ENCODE assay signal across 20 cellular contexts in genomic region chr6:100620085-100620484, GRCh38.
DNase-seq lines count a peak whose midpoint lies in the region; ATAC-seq, FAIRE-seq and TF ChIP-seq lines count a peak whose summit lies in the region.
"Had no signal": no experiment of that assay in that cellular context is flagged by ENCODE, and none has a peak within 500 bp of the region (broad histone marks: within the 10 kb centered on the region; RNA-seq: fewer than 3 reads in every experiment).

No MANE protein-coding gene starts in this region.

- no peaks in the 10 kb centered on the region for H3K27me3 Mint-ChIP-seq in astrocyte (ENCODE audit: low read depth, unreplicated experiment)
- H3K27me3 Mint-ChIP-seq in H9 (ENCODE audit: low read depth) = no peaks in the 10 kb centered on the region
- H3K27me3 Mint-ChIP-seq: activated naive CD4-positive, alpha-beta T cell treated with anti-CD3 and anti-CD28 coated beads, Interleukin-2, amount 10 ng/mL, durations not matched to agents 7 days and 5 days; B cell; dendritic cell treated with granulocyte-macrophage colony-stimulating factor and Interleukin-4, amounts not matched to agents 40 ng/mL and 50 ng/mL, for 4 days; progenitor cell of endocrine pancreas; type B pancreatic cell had no signal

- H4K20me1 ChIP-seq in astrocyte (ENCODE audit: insufficient read depth, low read length) = no peaks in the 10 kb centered on the region
- no peaks in the 10 kb centered on the region for H4K20me1 ChIP-seq in H9 (ENCODE audit: control insufficient read depth, insufficient read depth, insufficient read length)

- H3K9me3 ChIP-seq in astrocyte (ENCODE audit: insufficient read depth, low read depth, low read length) (no peaks in the 10 kb centered on the region), H9 (ENCODE audit: control insufficient read depth, low read depth, low read length) (no peaks in the 10 kb centered on the region)
- H3K9me3 ChIP-seq: gastrocnemius medialis had no signal

- H3K27ac Mint-ChIP-seq in astrocyte (ENCODE audit: unreplicated experiment) (peak overlapping the region; percentile 43), H9 (no peak overlapping the region)
- H3K27ac Mint-ChIP-seq: activated naive CD4-positive, alpha-beta T cell treated with anti-CD3 and anti-CD28 coated beads, Interleukin-2, amount 10 ng/mL, durations not matched to agents 7 days and 5 days; B cell; dendritic cell treated with granulocyte-macrophage colony-stimulating factor and Interleukin-4, amounts not matched to agents 40 ng/mL and 50 ng/mL, for 4 days; progenitor cell of endocrine pancreas; type B pancreatic cell had no signal

- peak overlapping the region; percentile 72 for H3K27ac ChIP-seq in astrocyte (ENCODE audit: low read depth, low read length)
- no peak overlapping the region for H3K27ac ChIP-seq in foreskin keratinocyte
- no peak overlapping the region for H3K27ac ChIP-seq in H9 (ENCODE audit: insufficient read length, low read depth, low read length)
- H3K27ac ChIP-seq: gastrocnemius medialis had no signal

- FAIRE-seq in astrocyte (lab: Jason Lieb, UNC) = peak; percentile 93
- FAIRE-seq: GM12878 had no signal

- no peak overlapping the region for H2BK12ac ChIP-seq in H9 (ENCODE audit: insufficient read length, low read depth, low read length)

- H3K4me2 ChIP-seq in astrocyte (ENCODE audit: low read length) (peak overlapping the region; percentile 70), H9 (ENCODE audit: insufficient read depth, insufficient read length, low read length) (no peak overlapping the region)

- H2BK5ac ChIP-seq in H9 (ENCODE audit: insufficient read length, low read length) = no peak overlapping the region

- peaks cover 20% of the 10 kb centered on the region for H3K36me3 Mint-ChIP-seq in astrocyte (ENCODE audit: low read depth, unreplicated experiment)
- H3K36me3 Mint-ChIP-seq in H9 (ENCODE audit: insufficient read depth in 1 of 3, low read depth in 3 of 3) = peaks cover 6 to 29% (median 13%) of the 10 kb centered on the region in 3 experiments; a peak in 6 of 7 replicates

- H2BK20ac ChIP-seq in H9 (ENCODE audit: low read depth, low read length, poor library complexity, severe bottlenecking) = no peak overlapping the region

- H2AK5ac ChIP-seq in H9 (ENCODE audit: insufficient read length, low read length) = no peak overlapping the region

- H3K18ac ChIP-seq in H9 (ENCODE audit: insufficient read length, low read depth, low read length) = no peak overlapping the region

- H3K4ac ChIP-seq in H9 (ENCODE audit: low read depth, low read length) = no peak overlapping the region

- H3K4me1 ChIP-seq in astrocyte (ENCODE audit: insufficient read depth, low read length) = peaks cover 10% of the 10 kb centered on the region
- peaks cover 11% of the 10 kb centered on the region for H3K4me1 ChIP-seq in foreskin keratinocyte
- no peaks in the 10 kb centered on the region for H3K4me1 ChIP-seq in H9 (ENCODE audit: insufficient read depth, low read length)
- H3K4me1 ChIP-seq: gastrocnemius medialis had no signal

- H3K79me1 ChIP-seq in H9 (ENCODE audit: insufficient read depth, low read depth, low read length, poor library complexity, severe bottlenecking) = no peaks in the 10 kb centered on the region

- ATAC-seq in foreskin keratinocyte (peak; percentile 82), HG03159 (IDR thresholded peaks at IDR 0.05; ENCODE audit: unreplicated experiment) (no peak)
- ATAC-seq: gastrocnemius medialis, GM12878 had no signal

- no peak overlapping the region for H2AFZ ChIP-seq in astrocyte (ENCODE audit: low read depth, low read length)
- H2AFZ ChIP-seq in H9 (ENCODE audit: low read length) = no peak overlapping the region

- peaks cover 2% of the 10 kb centered on the region for H3K9me3 Mint-ChIP-seq in astrocyte (ENCODE audit: unreplicated experiment)
- H3K9me3 Mint-ChIP-seq in H9 = peaks cover 6 to 7% of the 10 kb centered on the region in 2 experiments; a peak in 4 of 5 replicates
- H3K9me3 Mint-ChIP-seq: dendritic cell treated with granulocyte-macrophage colony-stimulating factor and Interleukin-4, amounts not matched to agents 40 ng/mL and 50 ng/mL, for 4 days; type B pancreatic cell had no signal

- H2BK15ac ChIP-seq in H9 (ENCODE audit: low read depth, low read length) = no peak overlapping the region

- peaks cover 21% of the 10 kb centered on the region for H3K4me1 Mint-ChIP-seq in astrocyte (ENCODE audit: low read depth, unreplicated experiment)
- no peaks in the 10 kb centered on the region; a peak in 1 of 4 replicates for H3K4me1 Mint-ChIP-seq in H9
- H3K4me1 Mint-ChIP-seq: activated naive CD4-positive, alpha-beta T cell treated with anti-CD3 and anti-CD28 coated beads, Interleukin-2, amount 10 ng/mL, durations not matched to agents 7 days and 5 days; B cell had no signal

- H3K9ac ChIP-seq in astrocyte (ENCODE audit: low read length) (peak overlapping the region; percentile 45), H9 (ENCODE audit: extremely low read depth, insufficient read length, low read length) (no peak overlapping the region)

- no peak overlapping the region for H3T11ph ChIP-seq in H9 (ENCODE audit: low read length)

- H3K27me3 ChIP-seq in astrocyte (ENCODE audit: insufficient read depth, low read length) (no peaks in the 10 kb centered on the region), foreskin keratinocyte (no peaks in the 10 kb centered on the region), H9 (ENCODE audit: insufficient read depth, low read length) (no peaks in the 10 kb centered on the region)
- H3K27me3 ChIP-seq: gastrocnemius medialis had no signal

- no peak overlapping the region for H3K4me3 Mint-ChIP-seq in astrocyte (ENCODE audit: unreplicated experiment)
- no peak overlapping the region for H3K4me3 Mint-ChIP-seq in H9
- H3K4me3 Mint-ChIP-seq: activated naive CD4-positive, alpha-beta T cell treated with anti-CD3 and anti-CD28 coated beads, Interleukin-2, amount 10 ng/mL, durations not matched to agents 7 days and 5 days; B cell; dendritic cell treated with granulocyte-macrophage colony-stimulating factor and Interleukin-4, amounts not matched to agents 40 ng/mL and 50 ng/mL, for 4 days; type B pancreatic cell had no signal

- DNase-seq in AG08395 (ENCODE audit: low spot score) (peak; percentile 54), LHCN-M2 (ENCODE audit: low read depth) (peak; percentile 56), astrocyte (ENCODE audit: low read depth) (peak; percentile 91), foreskin keratinocyte (peak; percentile 84 to 93), H9 (no peak), NCI-H2029 (lab: John Stamatoyannopoulos, UW) (no peak)
- no peak for DNase-seq in effector CD4-positive, alpha-beta T cell
- DNase-seq: activated naive CD4-positive, alpha-beta T cell treated with anti-CD3 and anti-CD28 coated beads, Interleukin-2, amount 10 ng/mL, durations not matched to agents 7 days and 5 days; DMS53; gastrocnemius medialis; KBM-7; NCI-H1930; NCI-H774; stimulated activated CD8-positive, alpha-beta memory T cell treated with anti-CD3 and anti-CD28 coated beads, Interleukin-4, amount 100 ng/mL, for 48 hours had no signal

- no peaks in the 10 kb centered on the region for H3K23me2 ChIP-seq in H9 (ENCODE audit: insufficient read length, low read depth, low read length, poor library complexity, severe bottlenecking)

- peaks cover 2% of the 10 kb centered on the region for H3K36me3 ChIP-seq in astrocyte (ENCODE audit: insufficient read depth, low read length)
- H3K36me3 ChIP-seq: gastrocnemius medialis had no signal

- H3K14ac ChIP-seq in H9 (ENCODE audit: insufficient read depth, low read length) = no peak overlapping the region

- H3K23ac ChIP-seq in H9 (ENCODE audit: insufficient read length, low read depth, low read length) = no peak overlapping the region

- TF ChIP-seq CTCF in astrocyte (IDR thresholded peaks at IDR 0.05; ENCODE audit: insufficient read depth, low read depth, low read length) = no peak
- no peak for TF ChIP-seq CTCF in foreskin keratinocyte (conservative IDR thresholded peaks at IDR 0.05)
- TF ChIP-seq CTCF in H9 (conservative IDR thresholded peaks at IDR 0.05) = no peak

- H2BK120ac ChIP-seq in H9 (ENCODE audit: low read depth, low read length, poor library complexity, severe bottlenecking) = no peak overlapping the region

- H4K5ac ChIP-seq in H9 (ENCODE audit: insufficient read length, low read depth, low read length) = no peak overlapping the region

- H3K79me2 ChIP-seq in astrocyte (ENCODE audit: insufficient read depth, low read length) (no peaks in the 10 kb centered on the region), H9 (ENCODE audit: insufficient read depth, low read length) (no peaks in the 10 kb centered on the region)

- no peak overlapping the region for H3K4me3 ChIP-seq in astrocyte (ENCODE audit: insufficient read depth, low read depth, low read length)
- H3K4me3 ChIP-seq: gastrocnemius medialis, GM12878 had no signal

- no peak overlapping the region for H4K91ac ChIP-seq in H9 (ENCODE audit: insufficient read length, low read depth, low read length)

- H4K8ac ChIP-seq in H9 (replicated peaks; ENCODE audit: insufficient read length, low read depth, low read length) = no peak overlapping the region

- H3K56ac ChIP-seq in H9 (ENCODE audit: insufficient read length, low read depth, low read length) = no peak overlapping the region

Comparison
In these comparisons a context has a peak if more than half of its experiments do, and no peak if none do; other contexts are left out.
1. DNase-seq: peak in AG08395 (single experiment), LHCN-M2 (single experiment), astrocyte (single experiment) and foreskin keratinocyte (2 of 2); none in H9 (single experiment), effector CD4-positive, alpha-beta T cell (single experiment) and NCI-H2029 (single experiment).